4 cellular contexts compared by ENCODE assay signal in the genomic region with DNA sequence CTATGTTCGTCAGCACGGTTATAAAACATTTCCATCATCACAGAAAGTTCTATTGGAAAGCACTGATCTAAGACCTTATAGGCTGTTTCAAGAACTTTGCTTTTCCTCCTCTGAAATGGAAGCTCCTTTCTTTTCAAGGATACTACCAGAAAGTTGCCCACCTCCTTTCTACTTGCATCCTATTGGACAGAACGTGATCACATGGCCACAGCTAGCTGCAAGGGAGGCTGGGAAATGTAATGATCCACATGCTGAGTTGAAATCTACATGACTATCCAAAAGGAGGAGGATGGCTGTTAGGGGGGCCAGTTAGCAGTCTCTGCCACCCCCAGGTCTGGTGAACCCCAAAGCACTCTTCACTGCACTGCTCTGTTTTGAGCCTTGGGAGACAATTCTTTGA.
TF ChIP-seq lines count a peak whose summit lies in the region.

No MANE protein-coding gene starts in this region.

TF ChIP-seq in SK-N-SH, 30 proteins besides CTCF, POLR2A, EP300 and RAD21:
- TF ChIP-seq FOXM1 (IDR thresholded peaks at IDR 0.05; ENCODE audit: low read depth) = no peak
- no peak for TF ChIP-seq RCOR1 (IDR thresholded peaks at IDR 0.05; ENCODE audit: low read length)
- TF ChIP-seq, protein P1, sequence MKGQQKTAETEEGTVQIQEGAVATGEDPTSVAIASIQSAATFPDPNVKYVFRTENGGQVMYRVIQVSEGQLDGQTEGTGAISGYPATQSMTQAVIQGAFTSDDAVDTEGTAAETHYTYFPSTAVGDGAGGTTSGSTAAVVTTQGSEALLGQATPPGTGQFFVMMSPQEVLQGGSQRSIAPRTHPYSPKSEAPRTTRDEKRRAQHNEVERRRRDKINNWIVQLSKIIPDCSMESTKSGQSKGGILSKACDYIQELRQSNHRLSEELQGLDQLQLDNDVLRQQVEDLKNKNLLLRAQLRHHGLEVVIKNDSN (IDR thresholded peaks at IDR 0.05; ENCODE audit: borderline replicate concordance, low read depth) = 0 out of 2 replicates have a peak, but pooled peaks have one; percentile 27

TF ChIP-seq in SK-N-SH treated with all-trans-retinoic acid at 6 μM for 48 hours, 23 proteins besides CTCF, POLR2A, EP300 and RAD21:
- TF ChIP-seq, protein P2, sequence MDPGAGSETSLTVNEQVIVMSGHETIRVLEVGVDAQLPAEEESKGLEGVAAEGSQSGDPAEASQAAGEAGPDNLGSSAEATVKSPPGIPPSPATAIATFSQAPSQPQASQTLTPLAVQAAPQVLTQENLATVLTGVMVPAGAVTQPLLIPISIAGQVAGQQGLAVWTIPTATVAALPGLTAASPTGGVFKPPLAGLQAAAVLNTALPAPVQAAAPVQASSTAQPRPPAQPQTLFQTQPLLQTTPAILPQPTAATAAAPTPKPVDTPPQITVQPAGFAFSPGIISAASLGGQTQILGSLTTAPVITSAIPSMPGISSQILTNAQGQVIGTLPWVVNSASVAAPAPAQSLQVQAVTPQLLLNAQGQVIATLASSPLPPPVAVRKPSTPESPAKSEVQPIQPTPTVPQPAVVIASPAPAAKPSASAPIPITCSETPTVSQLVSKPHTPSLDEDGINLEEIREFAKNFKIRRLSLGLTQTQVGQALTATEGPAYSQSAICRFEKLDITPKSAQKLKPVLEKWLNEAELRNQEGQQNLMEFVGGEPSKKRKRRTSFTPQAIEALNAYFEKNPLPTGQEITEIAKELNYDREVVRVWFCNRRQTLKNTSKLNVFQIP (CRISPR knock-in tag; IDR thresholded peaks at IDR 0.05; ENCODE audit: borderline replicate concordance, low read depth) = no peak
- no peak for TF ChIP-seq ZFP3 (CRISPR knock-in tag; IDR thresholded peaks at IDR 0.05)
- no peak for TF ChIP-seq ESRRG (CRISPR knock-in tag; IDR thresholded peaks at IDR 0.05)
- TF ChIP-seq BACH2 (CRISPR knock-in tag; IDR thresholded peaks at IDR 0.05; ENCODE audit: borderline replicate concordance) = no peak
- TF ChIP-seq, protein P3, sequence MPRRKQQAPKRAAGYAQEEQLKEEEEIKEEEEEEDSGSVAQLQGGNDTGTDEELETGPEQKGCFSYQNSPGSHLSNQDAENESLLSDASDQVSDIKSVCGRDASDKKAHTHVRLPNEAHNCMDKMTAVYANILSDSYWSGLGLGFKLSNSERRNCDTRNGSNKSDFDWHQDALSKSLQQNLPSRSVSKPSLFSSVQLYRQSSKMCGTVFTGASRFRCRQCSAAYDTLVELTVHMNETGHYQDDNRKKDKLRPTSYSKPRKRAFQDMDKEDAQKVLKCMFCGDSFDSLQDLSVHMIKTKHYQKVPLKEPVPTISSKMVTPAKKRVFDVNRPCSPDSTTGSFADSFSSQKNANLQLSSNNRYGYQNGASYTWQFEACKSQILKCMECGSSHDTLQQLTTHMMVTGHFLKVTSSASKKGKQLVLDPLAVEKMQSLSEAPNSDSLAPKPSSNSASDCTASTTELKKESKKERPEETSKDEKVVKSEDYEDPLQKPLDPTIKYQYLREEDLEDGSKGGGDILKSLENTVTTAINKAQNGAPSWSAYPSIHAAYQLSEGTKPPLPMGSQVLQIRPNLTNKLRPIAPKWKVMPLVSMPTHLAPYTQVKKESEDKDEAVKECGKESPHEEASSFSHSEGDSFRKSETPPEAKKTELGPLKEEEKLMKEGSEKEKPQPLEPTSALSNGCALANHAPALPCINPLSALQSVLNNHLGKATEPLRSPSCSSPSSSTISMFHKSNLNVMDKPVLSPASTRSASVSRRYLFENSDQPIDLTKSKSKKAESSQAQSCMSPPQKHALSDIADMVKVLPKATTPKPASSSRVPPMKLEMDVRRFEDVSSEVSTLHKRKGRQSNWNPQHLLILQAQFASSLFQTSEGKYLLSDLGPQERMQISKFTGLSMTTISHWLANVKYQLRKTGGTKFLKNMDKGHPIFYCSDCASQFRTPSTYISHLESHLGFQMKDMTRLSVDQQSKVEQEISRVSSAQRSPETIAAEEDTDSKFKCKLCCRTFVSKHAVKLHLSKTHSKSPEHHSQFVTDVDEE (CRISPR knock-in tag; IDR thresholded peaks at IDR 0.05) = no peak
- TF ChIP-seq, protein P4, sequence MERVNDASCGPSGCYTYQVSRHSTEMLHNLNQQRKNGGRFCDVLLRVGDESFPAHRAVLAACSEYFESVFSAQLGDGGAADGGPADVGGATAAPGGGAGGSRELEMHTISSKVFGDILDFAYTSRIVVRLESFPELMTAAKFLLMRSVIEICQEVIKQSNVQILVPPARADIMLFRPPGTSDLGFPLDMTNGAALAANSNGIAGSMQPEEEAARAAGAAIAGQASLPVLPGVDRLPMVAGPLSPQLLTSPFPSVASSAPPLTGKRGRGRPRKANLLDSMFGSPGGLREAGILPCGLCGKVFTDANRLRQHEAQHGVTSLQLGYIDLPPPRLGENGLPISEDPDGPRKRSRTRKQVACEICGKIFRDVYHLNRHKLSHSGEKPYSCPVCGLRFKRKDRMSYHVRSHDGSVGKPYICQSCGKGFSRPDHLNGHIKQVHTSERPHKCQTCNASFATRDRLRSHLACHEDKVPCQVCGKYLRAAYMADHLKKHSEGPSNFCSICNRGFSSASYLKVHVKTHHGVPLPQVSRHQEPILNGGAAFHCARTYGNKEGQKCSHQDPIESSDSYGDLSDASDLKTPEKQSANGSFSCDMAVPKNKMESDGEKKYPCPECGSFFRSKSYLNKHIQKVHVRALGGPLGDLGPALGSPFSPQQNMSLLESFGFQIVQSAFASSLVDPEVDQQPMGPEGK (CRISPR knock-in tag; IDR thresholded peaks at IDR 0.05; ENCODE audit: borderline replicate concordance) = no peak
- TF ChIP-seq ZC3H10 (CRISPR knock-in tag; IDR thresholded peaks at IDR 0.05) = no peak

TF ChIP-seq in A549, 52 proteins besides CTCF, POLR2A, EP300 and RAD21:
- TF ChIP-seq CHD2 (IDR thresholded peaks at IDR 0.05; ENCODE audit: low read length, partially characterized antibody) = no peak
- TF ChIP-seq, protein P5, sequence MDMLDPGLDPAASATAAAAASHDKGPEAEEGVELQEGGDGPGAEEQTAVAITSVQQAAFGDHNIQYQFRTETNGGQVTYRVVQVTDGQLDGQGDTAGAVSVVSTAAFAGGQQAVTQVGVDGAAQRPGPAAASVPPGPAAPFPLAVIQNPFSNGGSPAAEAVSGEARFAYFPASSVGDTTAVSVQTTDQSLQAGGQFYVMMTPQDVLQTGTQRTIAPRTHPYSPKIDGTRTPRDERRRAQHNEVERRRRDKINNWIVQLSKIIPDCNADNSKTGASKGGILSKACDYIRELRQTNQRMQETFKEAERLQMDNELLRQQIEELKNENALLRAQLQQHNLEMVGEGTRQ (IDR thresholded peaks at IDR 0.05) = peak; percentile 32; the same call in 1 of the 2 replicates
- TF ChIP-seq GATA3 (IDR thresholded peaks at IDR 0.05; ENCODE audit: borderline replicate concordance) = no peak
TF ChIP-seq in A549: peak in this region for 1.

TF ChIP-seq in K562, 482 proteins besides CTCF, POLR2A, EP300 and RAD21:
- no peak for TF ChIP-seq ZSCAN32 (CRISPR knock-in tag; IDR thresholded peaks at IDR 0.05)
- TF ChIP-seq ZNF3 (CRISPR knock-in tag; IDR thresholded peaks at IDR 0.05) = no peak
- TF ChIP-seq RAD51 (IDR thresholded peaks at IDR 0.05; ENCODE audit: borderline replicate concordance, low read depth) = peak; percentile 69
- TF ChIP-seq, protein P6, sequence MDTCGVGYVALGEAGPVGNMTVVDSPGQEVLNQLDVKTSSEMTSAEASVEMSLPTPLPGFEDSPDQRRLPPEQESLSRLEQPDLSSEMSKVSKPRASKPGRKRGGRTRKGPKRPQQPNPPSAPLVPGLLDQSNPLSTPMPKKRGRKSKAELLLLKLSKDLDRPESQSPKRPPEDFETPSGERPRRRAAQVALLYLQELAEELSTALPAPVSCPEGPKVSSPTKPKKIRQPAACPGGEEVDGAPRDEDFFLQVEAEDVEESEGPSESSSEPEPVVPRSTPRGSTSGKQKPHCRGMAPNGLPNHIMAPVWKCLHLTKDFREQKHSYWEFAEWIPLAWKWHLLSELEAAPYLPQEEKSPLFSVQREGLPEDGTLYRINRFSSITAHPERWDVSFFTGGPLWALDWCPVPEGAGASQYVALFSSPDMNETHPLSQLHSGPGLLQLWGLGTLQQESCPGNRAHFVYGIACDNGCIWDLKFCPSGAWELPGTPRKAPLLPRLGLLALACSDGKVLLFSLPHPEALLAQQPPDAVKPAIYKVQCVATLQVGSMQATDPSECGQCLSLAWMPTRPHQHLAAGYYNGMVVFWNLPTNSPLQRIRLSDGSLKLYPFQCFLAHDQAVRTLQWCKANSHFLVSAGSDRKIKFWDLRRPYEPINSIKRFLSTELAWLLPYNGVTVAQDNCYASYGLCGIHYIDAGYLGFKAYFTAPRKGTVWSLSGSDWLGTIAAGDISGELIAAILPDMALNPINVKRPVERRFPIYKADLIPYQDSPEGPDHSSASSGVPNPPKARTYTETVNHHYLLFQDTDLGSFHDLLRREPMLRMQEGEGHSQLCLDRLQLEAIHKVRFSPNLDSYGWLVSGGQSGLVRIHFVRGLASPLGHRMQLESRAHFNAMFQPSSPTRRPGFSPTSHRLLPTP (IDR thresholded peaks at IDR 0.05; ENCODE audit: borderline replicate concordance, extremely low read depth, insufficient read length) = no peak
- 0 out of 2 replicates have a peak, but pooled peaks have one; percentile 12 for TF ChIP-seq CBFA2T2 (conservative IDR thresholded peaks at IDR 0.05)
- no peak for TF ChIP-seq NCOA6 (IDR thresholded peaks at IDR 0.05)
- TF ChIP-seq, protein P5 (CRISPR knock-in tag; IDR thresholded peaks at IDR 0.05) = peak; percentile 84
- peak in 1 of 2 experiments; percentile 96; a peak in 2 of 3 replicates for TF ChIP-seq CBX3 (IDR thresholded peaks at IDR 0.05; ENCODE audit: borderline replicate concordance in 1 of 2, low read length in 2 of 2)
- TF ChIP-seq, protein P1 (CRISPR knock-in tag; IDR thresholded peaks at IDR 0.05) = peak; percentile 90
- TF ChIP-seq STAT5A (IDR thresholded peaks at IDR 0.05; ENCODE audit: borderline replicate concordance, low read length) = no peak
- TF ChIP-seq ASH1L (IDR thresholded peaks at IDR 0.05; ENCODE audit: borderline replicate concordance, low read depth, partially characterized antibody) = no peak
- TF ChIP-seq L3MBTL2 (IDR thresholded peaks at IDR 0.05) = 0 out of 2 replicates have a peak, but pooled peaks have one; percentile 13
